ENCODE assay signal across 1 cellular context in genomic region chr3:111252795-111253194, GRCh38.
TF ChIP-seq lines count a peak whose summit lies in the region.

No MANE protein-coding gene starts in this region.

TF ChIP-seq in GM23338, 12 proteins besides CTCF, POLR2A, EP300 and RAD21 (continued from another document):
- TF ChIP-seq ZNF462 (CRISPR knock-in tag; IDR thresholded peaks at IDR 0.05), result no peak
- TF ChIP-seq NANOG (IDR thresholded peaks at IDR 0.05; ENCODE audit: borderline replicate concordance), result no peak
- TF ChIP-seq, protein P1, sequence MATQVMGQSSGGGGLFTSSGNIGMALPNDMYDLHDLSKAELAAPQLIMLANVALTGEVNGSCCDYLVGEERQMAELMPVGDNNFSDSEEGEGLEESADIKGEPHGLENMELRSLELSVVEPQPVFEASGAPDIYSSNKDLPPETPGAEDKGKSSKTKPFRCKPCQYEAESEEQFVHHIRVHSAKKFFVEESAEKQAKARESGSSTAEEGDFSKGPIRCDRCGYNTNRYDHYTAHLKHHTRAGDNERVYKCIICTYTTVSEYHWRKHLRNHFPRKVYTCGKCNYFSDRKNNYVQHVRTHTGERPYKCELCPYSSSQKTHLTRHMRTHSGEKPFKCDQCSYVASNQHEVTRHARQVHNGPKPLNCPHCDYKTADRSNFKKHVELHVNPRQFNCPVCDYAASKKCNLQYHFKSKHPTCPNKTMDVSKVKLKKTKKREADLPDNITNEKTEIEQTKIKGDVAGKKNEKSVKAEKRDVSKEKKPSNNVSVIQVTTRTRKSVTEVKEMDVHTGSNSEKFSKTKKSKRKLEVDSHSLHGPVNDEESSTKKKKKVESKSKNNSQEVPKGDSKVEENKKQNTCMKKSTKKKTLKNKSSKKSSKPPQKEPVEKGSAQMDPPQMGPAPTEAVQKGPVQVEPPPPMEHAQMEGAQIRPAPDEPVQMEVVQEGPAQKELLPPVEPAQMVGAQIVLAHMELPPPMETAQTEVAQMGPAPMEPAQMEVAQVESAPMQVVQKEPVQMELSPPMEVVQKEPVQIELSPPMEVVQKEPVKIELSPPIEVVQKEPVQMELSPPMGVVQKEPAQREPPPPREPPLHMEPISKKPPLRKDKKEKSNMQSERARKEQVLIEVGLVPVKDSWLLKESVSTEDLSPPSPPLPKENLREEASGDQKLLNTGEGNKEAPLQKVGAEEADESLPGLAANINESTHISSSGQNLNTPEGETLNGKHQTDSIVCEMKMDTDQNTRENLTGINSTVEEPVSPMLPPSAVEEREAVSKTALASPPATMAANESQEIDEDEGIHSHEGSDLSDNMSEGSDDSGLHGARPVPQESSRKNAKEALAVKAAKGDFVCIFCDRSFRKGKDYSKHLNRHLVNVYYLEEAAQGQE (IDR thresholded peaks at IDR 0.05; ENCODE audit: unreplicated experiment), result no peak
